Comparison of ENCODE assay signal across 21 cellular contexts in the genomic region with DNA sequence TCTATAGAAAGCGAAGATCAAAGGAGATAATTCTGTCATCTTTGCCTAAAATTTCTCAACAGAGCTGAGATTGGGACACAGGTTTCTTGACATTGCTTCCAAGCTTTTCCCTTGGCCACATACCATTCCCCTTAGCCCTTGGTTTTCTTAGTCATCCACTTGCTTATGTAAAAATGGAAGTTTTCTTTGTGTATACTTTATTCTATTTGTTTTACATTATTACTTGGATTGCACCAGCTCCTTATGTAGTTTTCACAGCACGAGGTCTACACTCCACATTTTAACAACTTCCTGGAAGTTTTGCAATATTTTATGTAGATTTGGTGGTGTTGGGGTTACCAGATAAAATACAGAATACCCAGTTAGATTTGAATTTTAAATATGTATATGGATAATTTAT.
A peak's percentile ranks its signal among the peaks of the same experiment; 100 is the strongest.
DNase-seq lines count a peak whose midpoint lies in the region; ATAC-seq and TF ChIP-seq lines count a peak whose summit lies in the region.
"Had no signal": no experiment of that assay in that cellular context is flagged by ENCODE, and none has a peak within 500 bp of the region (broad histone marks: within the 10 kb centered on the region; RNA-seq: fewer than 3 reads in every experiment).

No MANE protein-coding gene starts in this region.

- H3K9me3 ChIP-seq in left lung, result no peaks in the 10 kb centered on the region
- H3K9me3 ChIP-seq: prostate gland, SK-N-SH, thyroid gland had no signal

- H3K4me1 ChIP-seq in left lung, result no peaks in the 10 kb centered on the region
- H3K4me1 ChIP-seq: prostate gland, thyroid gland had no signal

- in situ Hi-C loops in brain microvascular endothelial cell (cut with HindIII; ENCODE audit: low pct_ligation_motif_present, low sequenced_read_pairs), result no loop called here

- H3K36me3 ChIP-seq in brain microvascular endothelial cell (replicated peaks) (no peaks in the 10 kb centered on the region), left lung (peaks cover 0 to 4% of the 10 kb centered on the region in 2 donors)
- H3K36me3 ChIP-seq: prostate gland, thyroid gland had no signal

- H3K27ac ChIP-seq in brain microvascular endothelial cell, result no peak overlapping the region
- H3K27ac ChIP-seq in left lung, result no peak overlapping the region
- H3K27ac ChIP-seq: C4-2B, prostate gland, thyroid gland had no signal

- H3K27me3 ChIP-seq in brain microvascular endothelial cell (replicated peaks) (no peaks in the 10 kb centered on the region), left lung (no peaks in the 10 kb centered on the region)
- H3K27me3 ChIP-seq: thyroid gland had no signal

- no peak overlapping the region for H3K4me3 ChIP-seq in brain microvascular endothelial cell (ENCODE audit: low read depth, low read length)
- H3K4me3 ChIP-seq in left lung, result no peak overlapping the region
- H3K4me3 ChIP-seq: prostate gland, thyroid gland had no signal

- DNase-seq in ELR (ENCODE audit: low read depth), result peak; percentile 75
- peak; percentile 25 for DNase-seq in MV-4-11 (lab: John Stamatoyannopoulos, UW)
- peak; percentile 51 for DNase-seq in brain microvascular endothelial cell
- no peak for DNase-seq in left lung
- DNase-seq in Right ventricle myocardium inferior (ENCODE audit: missing footprints), result no peak
- DNase-seq in Right ventricle myocardium superior, result no peak
- DNase-seq in NCI-H2081 (lab: John Stamatoyannopoulos, UW), result no peak
- DNase-seq: activated CD4-positive, alpha-beta T cell treated with anti-CD3 and anti-CD28 coated beads, Interleukin-2, amount 10 ng/mL, durations not matched to agents 24 days and 14 days; activated naive CD4-positive, alpha-beta T cell; activated T-cell treated with anti-CD3 and anti-CD28 coated beads for 4 hours; H7; hippocampal formation; Karpas-422; midbrain; NCI-H1694; NCI-H446; SK-N-SH; thyroid gland had no signal

- ATAC-seq in left lung (peak; percentile 36), Right ventricle myocardium inferior (no peak), Right ventricle myocardium superior (ENCODE audit: poor library complexity) (no peak), GM18870 (IDR thresholded peaks at IDR 0.05; ENCODE audit: unreplicated experiment) (no peak)

- intact Hi-C loops in left lung (cut with DNase I), result no loop called here
- intact Hi-C loops in Right ventricle myocardium inferior (cut with DNase I), result no loop called here
- intact Hi-C loops in Right ventricle myocardium superior (cut with DNase I), result no loop called here

- TF ChIP-seq CTCF in brain microvascular endothelial cell (IDR thresholded peaks at IDR 0.05; ENCODE audit: low read depth, low read length, missing control alignments), result no peak
- no peak for TF ChIP-seq CTCF in left lung (IDR thresholded peaks at IDR 0.05)

Comparison
In these comparisons a context has a peak if more than half of its experiments do, and no peak if none do; other contexts are left out.
1. DNase-seq: peak in ELR (single experiment), MV-4-11 (single experiment) and brain microvascular endothelial cell (single experiment); none in left lung (0 of 2), Right ventricle myocardium inferior (single experiment), Right ventricle myocardium superior (single experiment) and NCI-H2081 (0 of 2).